ENCODE assay signal across 17 cellular contexts in the genomic region with DNA sequence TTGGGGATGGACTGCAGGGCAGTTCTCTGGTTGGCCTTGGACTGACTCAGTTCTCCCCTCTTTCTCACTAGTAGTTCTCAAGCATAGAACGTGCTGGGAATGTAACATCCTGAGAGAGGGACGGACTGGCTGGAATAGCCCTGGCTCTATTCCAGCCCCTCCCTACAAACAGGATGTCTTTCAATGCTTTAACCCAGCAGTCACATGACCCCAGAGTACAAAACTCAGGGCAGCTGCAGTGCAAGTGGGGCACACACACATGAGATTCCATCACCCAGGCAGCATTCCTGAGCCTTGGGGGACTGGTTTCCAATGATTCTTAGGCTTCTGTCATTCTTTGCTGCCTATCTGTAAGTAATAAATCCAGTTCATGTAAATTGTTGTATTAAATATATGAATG. TPM values are rescaled to one million over a fixed set of nuclear protein-coding genes. Genes with fewer than 3 reads are reported as not detected.
DNase-seq lines count a peak whose midpoint lies in the region; FAIRE-seq and TF ChIP-seq lines count a peak whose summit lies in the region.
"Had no signal": no experiment of that assay in that cellular context is flagged by ENCODE, and none has a peak within 500 bp of the region (broad histone marks: within the 10 kb centered on the region; RNA-seq: fewer than 3 reads in every experiment).

No MANE protein-coding gene starts in this region.

- intact Hi-C loops in PC-9 (cut with micrococcal nuclease; ENCODE audit: unreplicated experiment) (no loop called here), posterior vena cava (cut with DNase I) (no loop called here)

- no peaks in the 10 kb centered on the region for H3K27me3 ChIP-seq in GM23248 (replicated peaks; ENCODE audit: insufficient read depth)
- no peaks in the 10 kb centered on the region for H3K27me3 ChIP-seq in PC-9 (ENCODE audit: insufficient read depth, low read depth)
- H3K27me3 ChIP-seq in fibroblast of lung (ENCODE audit: control insufficient read depth, insufficient read depth, low read length) = no peaks in the 10 kb centered on the region
- H3K27me3 ChIP-seq: ascending aorta, right atrium auricular region, stomach had no signal

- no peaks in the 10 kb centered on the region for H3K36me3 Mint-ChIP-seq in nephron (ENCODE audit: low read depth)

- peak overlapping the region; percentile 12 to 53 (median 45) for H3K4me3 Mint-ChIP-seq in nephron
- H3K4me3 Mint-ChIP-seq: activated T-helper 1 cell treated with anti-CD3 and anti-CD28 coated beads, Interleukin-12 subunit alpha, Interleukin-12 subunit beta, Interleukin-2, Interleukin-4 antibody, amounts not matched to agents 30 ng/mL and 10 ng/mL and 1 ng/mL, durations not matched to agents 14 hours and 24 hours and 36 hours; T-helper 17 cell had no signal

- H3K27ac ChIP-seq in GM23248 (no peak overlapping the region), PC-9 (no peak overlapping the region), fibroblast of lung (ENCODE audit: insufficient read depth, low read length) (no peak overlapping the region)
- H3K27ac ChIP-seq: ascending aorta, right atrium auricular region, stomach had no signal

- POLR2A ChIA-PET in PC-9 (lab: Charles Lee; ENCODE audit: unreplicated experiment) = interaction anchor here (0.6 to 0.7 kb wide), 2 partner anchors 84 to 120 kb away, joined by 3 to 7 read pairs; a partner anchor contains a TSS

- H3K9me2 ChIP-seq in GM23248 (ENCODE audit: insufficient read depth) (no peaks in the 10 kb centered on the region), PC-9 (ENCODE audit: insufficient read depth) (no peaks in the 10 kb centered on the region)

- no TSS peak for BruUV-seq in PC-9 (replicated peaks; lab: Mats Ljungman, UMichigan)

- H3K4me1 ChIP-seq in GM23248 (ENCODE audit: insufficient read depth) (no peaks in the 10 kb centered on the region), PC-9 (replicated peaks; ENCODE audit: insufficient read depth) (peaks cover 29% of the 10 kb centered on the region), fibroblast of lung (ENCODE audit: control insufficient read depth, extremely low read depth, insufficient read depth, low read length) (no peaks in the 10 kb centered on the region)
- H3K4me1 ChIP-seq: ascending aorta, right atrium auricular region had no signal

- H3K9ac ChIP-seq in GM23248 = no peak overlapping the region
- H3K9ac ChIP-seq in fibroblast of lung (ENCODE audit: insufficient read depth, low read length) = no peak overlapping the region

- peak; percentile 6 for DNase-seq in GM23248
- peak; percentile 55 to 57 for DNase-seq in PC-9
- peak; percentile 9 to 39 for DNase-seq in fibroblast of lung (ENCODE audit: low read depth in 2 of 2)
- no peak for DNase-seq in posterior vena cava (ENCODE audit: low spot score)
- DNase-seq in NCI-H2107 treated with DMSO at 0.1 percent for 48 hours (lab: John Stamatoyannopoulos, UW; ENCODE audit: unreplicated experiment) = no peak
- no peak for DNase-seq in RCC 7860 (ENCODE audit: low spot score)
- no peak for DNase-seq in ecto neural progenitor cell (ENCODE audit: low spot score)
- DNase-seq: activated CD4-positive, alpha-beta T cell treated with anti-CD3 and anti-CD28 coated beads for 48 hours; GDM1; NCI-H1694 treated with DMSO at 0.1 percent for 48 hours; stomach; T-helper 17 cell had no signal

- peaks cover 7% of the 10 kb centered on the region for H3K9me3 Mint-ChIP-seq in nephron
- H3K9me3 Mint-ChIP-seq: activated T-helper 1 cell treated with anti-CD3 and anti-CD28 coated beads, Interleukin-12 subunit alpha, Interleukin-12 subunit beta, Interleukin-2, Interleukin-4 antibody, amounts not matched to agents 30 ng/mL and 10 ng/mL and 1 ng/mL, durations not matched to agents 14 hours and 24 hours and 36 hours had no signal

- FAIRE-seq in RCC 7860 (lab: Jason Lieb, UNC) = no peak
- FAIRE-seq: GM18507 had no signal

- H3K36me3 ChIP-seq in GM23248 (ENCODE audit: low read depth) = no peaks in the 10 kb centered on the region
- H3K36me3 ChIP-seq in PC-9 (ENCODE audit: low read depth) = no peaks in the 10 kb centered on the region
- H3K36me3 ChIP-seq in fibroblast of lung (ENCODE audit: control insufficient read depth, insufficient read depth, low read length) = no peaks in the 10 kb centered on the region
- H3K36me3 ChIP-seq: ascending aorta, right atrium auricular region, stomach had no signal

- H2AFZ ChIP-seq in GM23248 (no peak overlapping the region), PC-9 (no peak overlapping the region), fibroblast of lung (ENCODE audit: low read length) (no peak overlapping the region)

- peaks cover 16% of the 10 kb centered on the region; the same call in 1 of the 2 replicates for H3F3A ChIP-seq in GM23248 (ENCODE audit: insufficient read depth)
- H3F3A ChIP-seq in PC-9 (ENCODE audit: insufficient read depth, low read depth) = peaks cover 26% of the 10 kb centered on the region

- H3K9me3 ChIP-seq in GM23248 (ENCODE audit: low read depth) = no peaks in the 10 kb centered on the region
- H3K9me3 ChIP-seq in PC-9 (ENCODE audit: insufficient read depth, low read depth) = no peaks in the 10 kb centered on the region
- no peaks in the 10 kb centered on the region for H3K9me3 ChIP-seq in fibroblast of lung (ENCODE audit: control insufficient read depth, insufficient read depth, low read depth, low read length)
- H3K9me3 ChIP-seq: ascending aorta, right atrium auricular region, stomach had no signal

- peak overlapping the region in 1 of 3 experiments; percentile 52 for H3K27ac Mint-ChIP-seq in nephron
- H3K27ac Mint-ChIP-seq: activated T-helper 1 cell treated with anti-CD3 and anti-CD28 coated beads, Interleukin-12 subunit alpha, Interleukin-12 subunit beta, Interleukin-2, Interleukin-4 antibody, amounts not matched to agents 30 ng/mL and 10 ng/mL and 1 ng/mL, durations not matched to agents 14 hours and 24 hours and 36 hours; T-helper 17 cell had no signal

- H3K79me2 ChIP-seq in GM23248 (ENCODE audit: insufficient read depth) = no peaks in the 10 kb centered on the region
- no peaks in the 10 kb centered on the region for H3K79me2 ChIP-seq in PC-9 (ENCODE audit: low read depth)
- H3K79me2 ChIP-seq in fibroblast of lung (ENCODE audit: control insufficient read depth, insufficient read depth, low read length) = no peaks in the 10 kb centered on the region

- CTCF ChIA-PET in PC-9 (lab: Charles Lee) = no interaction called here

- no peak for TF ChIP-seq CTCF in PC-9 (conservative IDR thresholded peaks at IDR 0.05)
- no peak for TF ChIP-seq CTCF in fibroblast of lung (conservative IDR thresholded peaks at IDR 0.05 in 1 of 2, IDR thresholded peaks at IDR 0.05 in 1 of 2; ENCODE audit: low read depth in 1 of 2, low read length in 2 of 2)
- no peak for TF ChIP-seq CTCF in nephron (IDR thresholded peaks at IDR 0.05; ENCODE audit: unreplicated experiment in 3 of 3)

- H3K4me3 ChIP-seq in GM23248 = no peak overlapping the region
- no peak overlapping the region for H3K4me3 ChIP-seq in PC-9
- no peak overlapping the region for H3K4me3 ChIP-seq in fibroblast of lung (replicated peaks in 1 of 4; ENCODE audit: control extremely low read depth in 1 of 4, insufficient read depth in 1 of 4, low read depth in 3 of 4, low read length in 4 of 4)
- H3K4me3 ChIP-seq: ascending aorta, right atrium auricular region, stomach had no signal

- peaks cover 24% of the 10 kb centered on the region for H3K27me3 Mint-ChIP-seq in nephron (ENCODE audit: low read depth)

- no peak overlapping the region for H3K4me2 ChIP-seq in GM23248 (ENCODE audit: unreplicated experiment)
- H3K4me2 ChIP-seq in PC-9 = 0 out of 2 replicates have a peak overlapping the region, but pooled peaks have one; percentile 17
- no peak overlapping the region for H3K4me2 ChIP-seq in fibroblast of lung (ENCODE audit: extremely low read depth, insufficient read depth, low read length)

- in situ Hi-C loops in GM23248 (cut with MboI) = no loop called here

- H3K4me1 Mint-ChIP-seq in nephron = no peaks in the 10 kb centered on the region

- H4K20me1 ChIP-seq in GM23248 (ENCODE audit: insufficient read depth) (no peaks in the 10 kb centered on the region), PC-9 (ENCODE audit: insufficient read depth) (no peaks in the 10 kb centered on the region), fibroblast of lung (ENCODE audit: control insufficient read depth, extremely low read depth, insufficient read depth, low read length) (no peaks in the 10 kb centered on the region)

- 67 to 68% methylated on average over 2 of the region's 2 CpGs for WGBS in GM23248 (ENCODE audit: low coverage in 1 of 2, low lambda C conversion rate in 2 of 2, missing lambda C conversion rate in 2 of 2), 2 experiments

RNA-seq across cellular contexts. Expression of a gene that starts 1.6 kb away (rescaled TPM):
- not detected in 2 replicates for total RNA-seq in GM23248 (2014; rRNA removed; shearing (Covaris generic))
- polyA plus RNA-seq in GM23248 (2016; fragmentation: Nextera tagmentation; extraction: Ambion mirVana) (not detected in 2 replicates), fibroblast of lung (not detected in 2 replicates)
- total RNA-seq in PC-9 (2021) (not detected in 2 replicates), fibroblast of lung (not detected in 2 replicates), posterior vena cava (not detected)
- not detected in 2 replicates for polyA plus RNA-seq in fibroblast of lung (2012)
- polyA minus RNA-seq in fibroblast of lung (ENCODE audit: low replicate concordance) = not detected in 2 replicates
- total RNA-seq: activated T-helper 1 cell treated with anti-CD3 and anti-CD28 coated beads, Interleukin-12 subunit alpha, Interleukin-12 subunit beta, Interleukin-2, Interleukin-4 antibody, amounts not matched to agents 30 ng/mL and 10 ng/mL and 1 ng/mL, durations not matched to agents 14 hours and 24 hours and 36 hours; ascending aorta; right atrium auricular region; stomach; T-helper 17 cell had no signal
- polyA plus RNA-seq: stomach had no signal

RNA-seq across cellular contexts. Expression of a gene that starts 19.0 kb away (rescaled TPM):
- 0.38 and 1.5 TPM in 2 replicates for total RNA-seq in GM23248 (2014; rRNA removed; shearing (Covaris generic))
- polyA plus RNA-seq in GM23248 (2016; fragmentation: Nextera tagmentation; extraction: Ambion mirVana) (1.3 and 1.6 TPM in 2 replicates), fibroblast of lung (0.14 and 0.17 TPM in 2 replicates)
- total RNA-seq in PC-9 (2021) (3.5 and 4.9 TPM in 2 replicates), fibroblast of lung (0.51 and 1.7 TPM in 2 replicates), posterior vena cava (1 to 10 TPM in 1 of 2 donors, under 1 TPM in 1; 0.33 to 1.8 TPM)
- polyA plus RNA-seq in fibroblast of lung (2012) = 0.26 and 0.28 TPM in 2 replicates
- polyA minus RNA-seq in fibroblast of lung (ENCODE audit: low replicate concordance) = not detected in 2 replicates

RNA-seq across cellular contexts. Expression of a gene that starts 34.1 kb away (rescaled TPM):
- 5.9 and 6.3 TPM in 2 replicates for total RNA-seq in GM23248 (2014; rRNA removed; shearing (Covaris generic))
- 16.7 TPM in 2 replicates for polyA plus RNA-seq in GM23248 (2016; fragmentation: Nextera tagmentation; extraction: Ambion mirVana)
- 23.0 and 25.5 TPM in 2 replicates for total RNA-seq in PC-9 (2021)
- total RNA-seq in fibroblast of lung = 5.3 and 8.2 TPM in 2 replicates
- 9.0 and 11.3 TPM in 2 replicates for polyA plus RNA-seq in fibroblast of lung
- polyA plus RNA-seq in fibroblast of lung (2012) = 8.8 and 9.0 TPM in 2 replicates
- 0.44 and 1.2 TPM in 2 replicates for polyA minus RNA-seq in fibroblast of lung (ENCODE audit: low replicate concordance)
- total RNA-seq in posterior vena cava = 10 to 100 TPM; 20.2 to 32.7 TPM

RNA-seq across cellular contexts. Expression of a gene that starts 41.7 kb away (rescaled TPM):
- total RNA-seq in GM23248 (2014; rRNA removed; shearing (Covaris generic)) = 67.5 and 77.2 TPM in 2 replicates
- polyA plus RNA-seq in GM23248 (2016; fragmentation: Nextera tagmentation; extraction: Ambion mirVana) (56.0 and 56.9 TPM in 2 replicates), fibroblast of lung (23.2 and 39.1 TPM in 2 replicates)
- total RNA-seq in PC-9 (2021) (7.2 and 11.1 TPM in 2 replicates), fibroblast of lung (21.3 and 27.1 TPM in 2 replicates), posterior vena cava (10 to 100 TPM; 52.2 to 53.8 TPM)
- 25.3 and 37.2 TPM in 2 replicates for polyA plus RNA-seq in fibroblast of lung (2012)
- 7.0 and 7.6 TPM in 2 replicates for polyA minus RNA-seq in fibroblast of lung (ENCODE audit: low replicate concordance)

RNA-seq across cellular contexts. Expression of a gene that starts 51.9 kb away (rescaled TPM):
- 0.32 TPM in 1 of 2 replicates, not detected in the other for total RNA-seq in GM23248 (2014; rRNA removed; shearing (Covaris generic))
- polyA plus RNA-seq in GM23248 (2016; fragmentation: Nextera tagmentation; extraction: Ambion mirVana) (0.16 and 0.43 TPM in 2 replicates), fibroblast of lung (0.01 and 0.02 TPM in 2 replicates)
- total RNA-seq in PC-9 (2021) (0.18 and 0.59 TPM in 2 replicates), fibroblast of lung (under 0.01 and 0.17 TPM in 2 replicates), posterior vena cava (1 to 10 TPM in 1 of 2 donors, under 1 TPM in 1; 0.67 to 1.2 TPM)
- polyA plus RNA-seq in fibroblast of lung (2012) = not detected in 2 replicates
- polyA minus RNA-seq in fibroblast of lung (ENCODE audit: low replicate concordance) = not detected in 2 replicates
- total RNA-seq: ascending aorta had no signal

Comparison
In these comparisons a context has a peak if more than half of its experiments do, and no peak if none do; other contexts are left out.
1. DNase-seq: peak in GM23248 (single experiment), PC-9 (2 of 2) and fibroblast of lung (2 of 2); none in posterior vena cava (single experiment), NCI-H2107 treated with DMSO at 0.1 percent for 48 hours (single experiment), RCC 7860 (single experiment) and ecto neural progenitor cell (single experiment).